ENCODE assay signal across 18 cellular contexts in the genomic region with DNA sequence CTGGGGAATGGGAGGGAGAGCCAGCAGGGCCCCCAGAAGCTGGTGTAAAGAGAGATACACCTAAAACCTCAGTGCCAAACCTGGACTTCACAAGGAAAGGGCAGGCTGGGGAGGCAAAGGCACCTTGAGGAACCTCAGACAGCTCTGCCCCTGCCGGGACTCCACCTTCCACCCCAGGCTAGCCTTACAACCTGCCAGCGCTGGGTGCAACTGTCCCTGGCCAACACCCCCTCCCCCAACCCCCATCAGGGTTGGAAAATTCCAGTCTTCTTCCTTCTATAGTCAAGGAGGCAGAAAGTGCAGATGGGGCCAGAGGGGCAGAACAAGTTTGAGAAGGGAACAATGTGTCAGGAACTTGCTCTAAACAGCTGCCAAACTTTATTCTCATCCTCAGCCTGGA. TPM values are rescaled to one million over a fixed set of nuclear protein-coding genes. Genes with fewer than 3 reads are reported as not detected.
"Had no signal": no experiment of that assay in that cellular context is flagged by ENCODE, and none has a peak within 500 bp of the region (broad histone marks: within the 10 kb centered on the region; RNA-seq: fewer than 3 reads in every experiment).

No MANE protein-coding gene starts in this region.

- H3K9me3 ChIP-seq: ascending aorta, lower lobe of right lung, pancreas, SK-N-SH, upper lobe of left lung had no signal

- H3K4me3 Mint-ChIP-seq: activated naive CD4-positive, alpha-beta T cell treated with anti-CD3 and anti-CD28 coated beads for 36 hours; activated naive CD8-positive, alpha-beta T cell treated with anti-CD3 and anti-CD28 coated beads, Interleukin-2, amount 50 U/mL, for 24 hours; activated T-helper 17 cell treated with anti-CD3 and anti-CD28 coated beads, Interleukin-2, amount 50 U/mL, for 72 hours had no signal

- ATAC-seq: activated naive CD8-positive, alpha-beta T cell treated with anti-CD3 and anti-CD28 coated beads, Interleukin-2, amount 50 U/mL, for 24 hours; activated T-helper 17 cell treated with anti-CD3 and anti-CD28 coated beads, Interleukin-2, amount 50 U/mL, for 72 hours; lower lobe of right lung; pancreas; T-cell had no signal

- H3K9ac ChIP-seq: SK-N-SH had no signal

- H3K36me3 ChIP-seq: ascending aorta, lower lobe of right lung, pancreas, upper lobe of left lung, WERI-Rb-1 had no signal

- H3K36me3 Mint-ChIP-seq: T-cell had no signal

- H3K9me3 Mint-ChIP-seq: activated naive CD4-positive, alpha-beta T cell treated with anti-CD3 and anti-CD28 coated beads for 36 hours; activated naive CD8-positive, alpha-beta T cell treated with anti-CD3 and anti-CD28 coated beads, Interleukin-2, amount 50 U/mL, for 24 hours; activated T-helper 17 cell treated with anti-CD3 and anti-CD28 coated beads, Interleukin-2, amount 50 U/mL, for 72 hours; T-cell had no signal

- H3K27ac Mint-ChIP-seq: activated naive CD4-positive, alpha-beta T cell treated with anti-CD3 and anti-CD28 coated beads for 36 hours; activated naive CD8-positive, alpha-beta T cell treated with anti-CD3 and anti-CD28 coated beads, Interleukin-2, amount 50 U/mL, for 24 hours; activated T-helper 17 cell treated with anti-CD3 and anti-CD28 coated beads, Interleukin-2, amount 50 U/mL, for 72 hours; T-cell had no signal

- DNase-seq: activated CD4-positive, alpha-beta T cell treated with anti-CD3 and anti-CD28 coated beads, Interleukin-2, amount 50 U/mL, for 48 hours; activated naive CD4-positive, alpha-beta T cell treated with anti-CD3 and anti-CD28 coated beads for 36 hours; activated naive CD8-positive, alpha-beta T cell treated with anti-CD3 and anti-CD28 coated beads, Interleukin-2, amount 50 U/mL, for 24 hours; dorsolateral prefrontal cortex; lower lobe of right lung; midbrain; pancreas; small intestine; stimulated activated CD4-positive, alpha-beta T cell treated with anti-CD3 and anti-CD28 coated beads, Interleukin-4, amount 100 ng/mL, for 24 hours; stimulated activated naive CD4-positive, alpha-beta T cell; T-cell; T1000; upper lobe of left lung; WERI-Rb-1 had no signal

- H3K4me2 ChIP-seq: SK-N-SH had no signal

- H3K27ac ChIP-seq: ascending aorta, dorsolateral prefrontal cortex, lower lobe of right lung, pancreas, upper lobe of left lung, WERI-Rb-1 had no signal

- H3K4me3 ChIP-seq: ascending aorta, dorsolateral prefrontal cortex, lower lobe of right lung, pancreas, upper lobe of left lung had no signal

- H3K27me3 ChIP-seq: pancreas had no signal

RNA-seq across cellular contexts. Expression of gene YBX2, which starts 2.2 kb away (rescaled TPM):
- total RNA-seq: ascending aorta, fibroblast of villous mesenchyme had no signal

RNA-seq across cellular contexts. Expression of gene SLC2A4, which starts 10.7 kb away (rescaled TPM):
- total RNA-seq: activated T-helper 17 cell treated with anti-CD3 and anti-CD28 coated beads, Interleukin-2, amount 50 U/mL, for 72 hours had no signal

RNA-seq across cellular contexts. Expression of gene CLDN7, which starts 29.9 kb away (rescaled TPM):
- total RNA-seq: ascending aorta had no signal
